ENCODE assay signal across 8 cellular contexts in genomic region chr12:79547735-79548347, GRCh38.
DNase-seq lines count a peak whose midpoint lies in the region; ATAC-seq and TF ChIP-seq lines count a peak whose summit lies in the region.

No MANE protein-coding gene starts in this region.

- DNase-seq in activated CD4-positive, alpha-beta memory T cell treated with anti-CD3 and anti-CD28 coated beads for 36 hours = peak; percentile 11
- no peak for DNase-seq in activated CD4-positive, alpha-beta memory T cell treated with anti-CD3 and anti-CD28 coated beads, Interleukin-2, amount 10 ng/mL, durations not matched to agents 7 days and 5 days
- DNase-seq in SW 1271 (lab: John Stamatoyannopoulos, UW) = peak; percentile 45 to 86
- DNase-seq in fibroblast of the conjunctiva (ENCODE audit: low read depth) = peak; percentile 45
- no peak for DNase-seq in omental fat pad (ENCODE audit: low spot score)
- DNase-seq in activated T-cell treated with anti-CD3 and anti-CD28 coated beads, Interleukin-2, amount 50 U/mL, for 1 hour = no peak

- H3K79me2 ChIP-seq in KMS-11 (ENCODE audit: insufficient read depth, low read depth) = no peaks in the 10 kb centered on the region

- no peaks in the 10 kb centered on the region for H3K4me1 Mint-ChIP-seq in activated CD4-positive, alpha-beta memory T cell treated with anti-CD3 and anti-CD28 coated beads for 36 hours (ENCODE audit: low read depth)
- H3K4me1 Mint-ChIP-seq in activated CD4-positive, alpha-beta memory T cell treated with anti-CD3 and anti-CD28 coated beads, Interleukin-2, amount 10 ng/mL, durations not matched to agents 7 days and 5 days = no peaks in the 10 kb centered on the region

- H3K27ac Mint-ChIP-seq in activated CD4-positive, alpha-beta memory T cell treated with anti-CD3 and anti-CD28 coated beads for 36 hours = no peak overlapping the region
- H3K27ac Mint-ChIP-seq in activated CD4-positive, alpha-beta memory T cell treated with anti-CD3 and anti-CD28 coated beads, Interleukin-2, amount 10 ng/mL, durations not matched to agents 7 days and 5 days = no peak overlapping the region

- no peaks in the 10 kb centered on the region for H3K36me3 ChIP-seq in KMS-11 (ENCODE audit: insufficient read depth)

- TF ChIP-seq CTCF in KMS-11 (conservative IDR thresholded peaks at IDR 0.05; ENCODE audit: low read depth, low read length) (peak; percentile 96), omental fat pad (IDR thresholded peaks at IDR 0.05) (peak in 1 of 3 donors; percentile 6)

- no peak overlapping the region for H3K27ac ChIP-seq in KMS-11

- no peaks in the 10 kb centered on the region for H3K4me1 ChIP-seq in KMS-11 (ENCODE audit: low read depth, poor library complexity, severe bottlenecking)

- no peaks in the 10 kb centered on the region for H3K36me3 Mint-ChIP-seq in activated CD4-positive, alpha-beta memory T cell treated with anti-CD3 and anti-CD28 coated beads for 36 hours
- no peaks in the 10 kb centered on the region for H3K36me3 Mint-ChIP-seq in activated CD4-positive, alpha-beta memory T cell treated with anti-CD3 and anti-CD28 coated beads, Interleukin-2, amount 10 ng/mL, durations not matched to agents 7 days and 5 days (ENCODE audit: low read depth)

- peak; percentile 84 for ATAC-seq in GM21576 (IDR thresholded peaks at IDR 0.05; ENCODE audit: unreplicated experiment)
- peak; percentile 46 for ATAC-seq in omental fat pad (ENCODE audit: low FRiP score)

- H4K20me1 ChIP-seq in KMS-11 (ENCODE audit: insufficient read depth) = no peaks in the 10 kb centered on the region

- H3K27me3 Mint-ChIP-seq in activated CD4-positive, alpha-beta memory T cell treated with anti-CD3 and anti-CD28 coated beads for 36 hours = no peaks in the 10 kb centered on the region
- H3K27me3 Mint-ChIP-seq in activated CD4-positive, alpha-beta memory T cell treated with anti-CD3 and anti-CD28 coated beads, Interleukin-2, amount 10 ng/mL, durations not matched to agents 7 days and 5 days = no peaks in the 10 kb centered on the region

- no peak overlapping the region for H3K9ac ChIP-seq in KMS-11

- intact Hi-C loops in activated CD4-positive, alpha-beta memory T cell treated with anti-CD3 and anti-CD28 coated beads for 36 hours (cut with micrococcal nuclease) = loop anchor here (1.0 to 2.0 kb wide), 2 partner anchors 191 to 722 kb away; no protein-coding TSS in a partner anchor

- no peak overlapping the region for H2AFZ ChIP-seq in KMS-11 (ENCODE audit: low read depth)

- POLR2A ChIA-PET in activated CD4-positive, alpha-beta memory T cell treated with anti-CD3 and anti-CD28 coated beads for 36 hours (lab: Charles Lee) = no interaction called here
- POLR2A ChIA-PET in activated CD4-positive, alpha-beta memory T cell treated with anti-CD3 and anti-CD28 coated beads, Interleukin-2, amount 10 ng/mL, durations not matched to agents 7 days and 5 days (lab: Charles Lee) = no interaction called here

- no peak overlapping the region for H3K4me2 ChIP-seq in KMS-11

- no peaks in the 10 kb centered on the region for H3K9me3 Mint-ChIP-seq in activated CD4-positive, alpha-beta memory T cell treated with anti-CD3 and anti-CD28 coated beads for 36 hours
- H3K9me3 Mint-ChIP-seq in activated CD4-positive, alpha-beta memory T cell treated with anti-CD3 and anti-CD28 coated beads, Interleukin-2, amount 10 ng/mL, durations not matched to agents 7 days and 5 days = no peaks in the 10 kb centered on the region

- CTCF ChIA-PET in activated CD4-positive, alpha-beta memory T cell treated with anti-CD3 and anti-CD28 coated beads for 36 hours (lab: Charles Lee) = interaction anchor here (0.8 to 1.2 kb wide), 6 partner anchors 14 to 728 kb away, joined by 3 to 4 read pairs (median 3); no protein-coding TSS in a partner anchor
- CTCF ChIA-PET in activated CD4-positive, alpha-beta memory T cell treated with anti-CD3 and anti-CD28 coated beads, Interleukin-2, amount 10 ng/mL, durations not matched to agents 7 days and 5 days (lab: Charles Lee) = interaction anchor here (0.9 to 1.2 kb wide), 2 partner anchors 34 to 195 kb away, joined by 3 read pairs; no protein-coding TSS in a partner anchor

- no peak overlapping the region for H3K4me3 ChIP-seq in KMS-11 (IDR thresholded peaks at IDR 0.05; ENCODE audit: insufficient read depth, low read depth, low read length)

- H3K4me3 Mint-ChIP-seq in activated CD4-positive, alpha-beta memory T cell treated with anti-CD3 and anti-CD28 coated beads for 36 hours = no peak overlapping the region
- no peak overlapping the region for H3K4me3 Mint-ChIP-seq in activated CD4-positive, alpha-beta memory T cell treated with anti-CD3 and anti-CD28 coated beads, Interleukin-2, amount 10 ng/mL, durations not matched to agents 7 days and 5 days

- no peaks in the 10 kb centered on the region for H3K27me3 ChIP-seq in KMS-11 (ENCODE audit: insufficient read depth, low read depth)

Comparison
In these comparisons a context has a peak if more than half of its experiments do, and no peak if none do; other contexts are left out.
1. DNase-seq: peak in activated CD4-positive, alpha-beta memory T cell treated with anti-CD3 and anti-CD28 coated beads for 36 hours (single experiment), SW 1271 (2 of 2) and fibroblast of the conjunctiva (single experiment); none in activated CD4-positive, alpha-beta memory T cell treated with anti-CD3 and anti-CD28 coated beads, Interleukin-2, amount 10 ng/mL, durations not matched to agents 7 days and 5 days (single experiment), omental fat pad (single experiment) and activated T-cell treated with anti-CD3 and anti-CD28 coated beads, Interleukin-2, amount 50 U/mL, for 1 hour (single experiment).